Comparison of ENCODE assay signal across 16 cellular contexts in genomic region chr18:58024139-58024538, GRCh38. TPM values are rescaled to one million over a fixed set of nuclear protein-coding genes. Genes with fewer than 3 reads are reported as not detected.
DNase-seq lines count a peak whose midpoint lies in the region; ATAC-seq and TF ChIP-seq lines count a peak whose summit lies in the region.
"Had no signal": no experiment of that assay in that cellular context is flagged by ENCODE, and none has a peak within 500 bp of the region (broad histone marks: within the 10 kb centered on the region; RNA-seq: fewer than 3 reads in every experiment).

No MANE protein-coding gene starts in this region.

- H3K36me3 ChIP-seq in endodermal cell (ENCODE audit: control insufficient read depth, insufficient read depth, low read length): no peaks in the 10 kb centered on the region
- no peaks in the 10 kb centered on the region for H3K36me3 ChIP-seq in mucosa of descending colon (ENCODE audit: low read depth)

- no peak for TF ChIP-seq CTCF in endodermal cell (conservative IDR thresholded peaks at IDR 0.05)
- TF ChIP-seq CTCF in mucosa of descending colon (IDR thresholded peaks at IDR 0.05): no peak
- no peak for TF ChIP-seq CTCF in H9 (conservative IDR thresholded peaks at IDR 0.05)

- 41 to 89% methylated on average over 1 to 3 of the region's 3 CpGs for WGBS in endodermal cell (ENCODE audit: insufficient coverage in 1 of 2, insufficient read length in 1 of 2), 2 experiments
- WGBS in H9 (ENCODE audit: extremely low coverage, insufficient read length, low lambda C conversion rate): no CpG with 5 or more reads among the region's 3 CpGs

- peaks cover 3% of the 10 kb centered on the region for H3K9me3 ChIP-seq in endodermal cell (ENCODE audit: control insufficient read depth, low read length)
- H3K9me3 ChIP-seq in mucosa of descending colon: no peaks in the 10 kb centered on the region
- no peaks in the 10 kb centered on the region for H3K9me3 ChIP-seq in H9 (ENCODE audit: control insufficient read depth, low read depth, low read length)

- H2BK12ac ChIP-seq in H9 (ENCODE audit: insufficient read length, low read depth, low read length): no peak overlapping the region

- intact Hi-C loops in mucosa of descending colon (cut with DNase I, micrococcal nuclease): no loop called here

- H3K56ac ChIP-seq in H9 (ENCODE audit: insufficient read length, low read depth, low read length): no peak overlapping the region

- H3K79me2 ChIP-seq in H9 (ENCODE audit: insufficient read depth, low read length): no peaks in the 10 kb centered on the region

- H3K4me3 ChIP-seq in endodermal cell (ENCODE audit: low read length) (peak overlapping the region; percentile 48), mucosa of descending colon (no peak overlapping the region)

- H3K27ac Mint-ChIP-seq in endodermal cell: peak overlapping the region; percentile 50
- no peak overlapping the region for H3K27ac Mint-ChIP-seq in H9
- no peak overlapping the region for H3K27ac Mint-ChIP-seq in T-cell

- H4K20me1 ChIP-seq in H9 (ENCODE audit: control insufficient read depth, insufficient read depth, insufficient read length): no peaks in the 10 kb centered on the region

- H3K23ac ChIP-seq in H9 (ENCODE audit: insufficient read length, low read depth, low read length): no peak overlapping the region

- H2BK5ac ChIP-seq in H9 (ENCODE audit: insufficient read length, low read length): no peak overlapping the region

- no peak overlapping the region for H2BK120ac ChIP-seq in H9 (ENCODE audit: low read depth, low read length, poor library complexity, severe bottlenecking)

- H3K36me3 Mint-ChIP-seq in endodermal cell (ENCODE audit: low read depth): no peaks in the 10 kb centered on the region
- H3K36me3 Mint-ChIP-seq in H9 (ENCODE audit: insufficient read depth in 1 of 3, low read depth in 3 of 3): no peaks in the 10 kb centered on the region
- no peaks in the 10 kb centered on the region for H3K36me3 Mint-ChIP-seq in T-cell

- DNase-seq in NCI-H526 (lab: John Stamatoyannopoulos, UW) (peak; percentile 20 to 25), NCI-H526 treated with DMSO at 0.1 percent for 48 hours (lab: John Stamatoyannopoulos, UW) (no peak), endodermal cell (no peak), mucosa of descending colon (peak in 1 of 3 donors; percentile 42), superior temporal gyrus (ENCODE audit: extremely low spot score) (peak; percentile 27), H9 (no peak), T-cell (no peak)
- no peak for DNase-seq in stimulated activated CD4-positive, alpha-beta T cell treated with anti-CD3 and anti-CD28 coated beads, Interleukin-15, amount 100 ng/mL, for 24 hours
- DNase-seq: 8988T, C1 segment of cervical spinal cord, KBM-7, NCI-H1694, NCI-H2107, NCI-H226 had no signal

- H3K27me3 ChIP-seq in endodermal cell (ENCODE audit: control insufficient read depth, insufficient read depth, low read length, poor library complexity, severe bottlenecking): no peaks in the 10 kb centered on the region
- no peaks in the 10 kb centered on the region for H3K27me3 ChIP-seq in H9 (ENCODE audit: insufficient read depth, low read length)

- H2AFZ ChIP-seq in H9 (ENCODE audit: low read length): no peak overlapping the region

- H3K27ac ChIP-seq in endodermal cell (ENCODE audit: low read depth, low read length): no peak overlapping the region
- H3K27ac ChIP-seq in H9 (ENCODE audit: insufficient read length, low read depth, low read length): no peak overlapping the region

- peaks cover 33% of the 10 kb centered on the region for H3K4me1 ChIP-seq in endodermal cell (ENCODE audit: control insufficient read depth, insufficient read depth, low read length)
- peaks cover 23% of the 10 kb centered on the region for H3K4me1 ChIP-seq in mucosa of descending colon (ENCODE audit: low read depth)
- peaks cover 3% of the 10 kb centered on the region; the same call in 1 of the 2 replicates for H3K4me1 ChIP-seq in H9 (ENCODE audit: insufficient read depth, low read length)

- ATAC-seq in mucosa of descending colon (peak; percentile 92), T-cell (replicated peaks in 1 of 4) (no peak)
- ATAC-seq: HCT116, Right ventricle myocardium inferior had no signal

- H3K4me3 Mint-ChIP-seq in endodermal cell (no peak overlapping the region), H9 (no peak overlapping the region), T-cell (no peak overlapping the region)

- H4K8ac ChIP-seq in H9 (replicated peaks; ENCODE audit: insufficient read length, low read depth, low read length): no peak overlapping the region

- H3K14ac ChIP-seq in H9 (ENCODE audit: insufficient read depth, low read length): no peak overlapping the region

- H3K23me2 ChIP-seq in H9 (ENCODE audit: insufficient read length, low read depth, low read length, poor library complexity, severe bottlenecking): no peaks in the 10 kb centered on the region

- no peak overlapping the region for H2AK5ac ChIP-seq in H9 (ENCODE audit: insufficient read length, low read length)

- H3K4me2 ChIP-seq in H9 (ENCODE audit: insufficient read depth, insufficient read length, low read length): no peak overlapping the region

- no peak overlapping the region for H2BK15ac ChIP-seq in H9 (ENCODE audit: low read depth, low read length)

- CTCF ChIA-PET in T-cell (lab: Charles Lee): interaction anchor here (0.5 to 1.2 kb wide), 2 partner anchors 12 to 129 kb away, joined by 3 to 13 read pairs; no protein-coding TSS in a partner anchor

- peaks cover 33% of the 10 kb centered on the region for H3K4me1 Mint-ChIP-seq in endodermal cell
- peaks cover 21 to 26% of the 10 kb centered on the region in 2 experiments for H3K4me1 Mint-ChIP-seq in H9
- no peaks in the 10 kb centered on the region for H3K4me1 Mint-ChIP-seq in T-cell

- no peak overlapping the region for H3K4ac ChIP-seq in H9 (ENCODE audit: low read depth, low read length)

- no peak overlapping the region for H3K9ac ChIP-seq in endodermal cell (ENCODE audit: extremely low read depth, low read length, poor library complexity, severe bottlenecking)
- no peak overlapping the region for H3K9ac ChIP-seq in H9 (ENCODE audit: extremely low read depth, insufficient read length, low read length)

- H2BK20ac ChIP-seq in H9 (ENCODE audit: low read depth, low read length, poor library complexity, severe bottlenecking): no peak overlapping the region

- POLR2A ChIA-PET in T-cell (lab: Charles Lee): no interaction called here

- no peak overlapping the region for H3K18ac ChIP-seq in H9 (ENCODE audit: insufficient read length, low read depth, low read length)

- H3K27me3 Mint-ChIP-seq in endodermal cell (ENCODE audit: insufficient read depth) (no peaks in the 10 kb centered on the region), H9 (ENCODE audit: low read depth) (peaks cover 2% of the 10 kb centered on the region; the same call in 1 of the 2 replicates), T-cell (peaks cover 0 to 7% of the 10 kb centered on the region in 2 donors)

- H3K79me1 ChIP-seq in H9 (ENCODE audit: insufficient read depth, low read depth, low read length, poor library complexity, severe bottlenecking): no peaks in the 10 kb centered on the region

- peaks cover 3% of the 10 kb centered on the region for H3K9me3 Mint-ChIP-seq in endodermal cell
- H3K9me3 Mint-ChIP-seq in H9: no peaks in the 10 kb centered on the region
- no peaks in the 10 kb centered on the region for H3K9me3 Mint-ChIP-seq in T-cell

- no peak overlapping the region for H4K91ac ChIP-seq in H9 (ENCODE audit: insufficient read length, low read depth, low read length)

- no peak overlapping the region for H3T11ph ChIP-seq in H9 (ENCODE audit: low read length)

- no peak overlapping the region for H4K5ac ChIP-seq in H9 (ENCODE audit: insufficient read length, low read depth, low read length)

RNA-seq across cellular contexts. Expression of gene NEDD4L, which starts 19.9 kb away (rescaled TPM):
- 10 to 100 TPM; 70.5 to 75.3 TPM for total RNA-seq in endodermal cell
- 43.2 TPM for polyA plus RNA-seq in endodermal cell (2013, experiment 1 of 2)
- 35.7 TPM for polyA plus RNA-seq in endodermal cell (2013, experiment 2 of 2)
- 100 to 1,000 TPM; 161 to 309 (median 256) TPM for total RNA-seq in mucosa of descending colon
- 56.1 and 76.3 TPM in 2 replicates for total RNA-seq in H9 (2021)
- 10 to 100 TPM in 2 of 5 donors, 1 to 10 TPM in 3; 4.4 to 10.7 (median 6.7) TPM for total RNA-seq in T-cell

Comparison
In these comparisons a context has a peak if more than half of its experiments do, and no peak if none do; other contexts are left out.
1. DNase-seq: peak in NCI-H526 (2 of 2) and superior temporal gyrus (single experiment); none in NCI-H526 treated with DMSO at 0.1 percent for 48 hours (single experiment), endodermal cell (single experiment), stimulated activated CD4-positive, alpha-beta T cell treated with anti-CD3 and anti-CD28 coated beads, Interleukin-15, amount 100 ng/mL, for 24 hours (single experiment), H9 (single experiment) and T-cell (0 of 34).